Comparison of ENCODE assay signal across 20 cellular contexts in the genomic region with DNA sequence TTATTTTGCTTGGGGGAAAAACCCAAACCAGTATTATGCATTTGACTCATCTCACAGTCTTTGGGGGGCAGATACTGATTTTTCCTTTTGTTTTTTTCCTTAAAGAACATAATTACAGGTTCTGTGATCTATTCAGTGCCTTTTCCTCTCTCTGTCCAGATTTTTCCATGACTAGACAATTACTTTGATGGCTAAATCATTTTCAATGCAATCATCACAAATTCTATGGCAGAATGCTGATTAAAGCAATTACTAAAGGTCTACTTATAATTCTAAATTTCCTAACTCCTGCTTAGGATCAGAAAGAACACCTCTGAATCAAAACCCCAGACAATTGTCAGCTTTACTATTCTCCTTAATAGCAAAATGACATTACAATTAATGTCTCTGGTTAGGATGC.
"Had no signal": no experiment of that assay in that cellular context is flagged by ENCODE, and none has a peak within 500 bp of the region (broad histone marks: within the 10 kb centered on the region; RNA-seq: fewer than 3 reads in every experiment).

No MANE protein-coding gene starts in this region.

- H3K4me3 ChIP-seq: esophagus squamous epithelium, hepatocyte, lower lobe of right lung, thyroid gland had no signal

- H3K9me3 ChIP-seq: esophagus squamous epithelium, lower lobe of right lung, thyroid gland had no signal

- H3K27me3 Mint-ChIP-seq: activated B cell treated with CpG ODN at 0.5 μM for 24 hours; activated CD4-positive, alpha-beta memory T cell treated with anti-CD3 and anti-CD28 coated beads for 36 hours; activated naive CD8-positive, alpha-beta T cell treated with anti-CD3 and anti-CD28 coated beads for 36 hours; stimulated activated naive B cell treated with anti-CD40 and anti-IgM and Interleukin-4, amounts not matched to agents 10 μg/mL and 1 μg/mL and 100 μg/mL, for 72 hours; T-cell had no signal

- DNase-seq: activated B cell treated with CpG ODN at 0.5 μM for 24 hours; activated CD4-positive, alpha-beta memory T cell treated with anti-CD3 and anti-CD28 coated beads for 36 hours; activated CD4-positive, alpha-beta T cell treated with anti-CD3 and anti-CD28 coated beads for 4 hours; activated CD8-positive, alpha-beta memory T cell treated with anti-CD3 and anti-CD28 coated beads, Interleukin-2, amount 50 U/mL, for 4 hours; activated gamma-delta T cell treated with Interleukin-2 at 50 U/mL for 16 hours; activated naive CD8-positive, alpha-beta T cell treated with anti-CD3 and anti-CD28 coated beads for 36 hours; amniotic stem cell; dermis blood vessel endothelial cell; effector memory CD4-positive, alpha-beta T cell; esophagus squamous epithelium; islet precursor cell; left colon; lower lobe of right lung; nephron progenitor cell; nucleus accumbens; stimulated activated naive B cell treated with anti-CD40 and anti-IgM and Interleukin-4, amounts not matched to agents 10 μg/mL and 1 μg/mL and 100 μg/mL, for 72 hours; T-cell; thyroid gland had no signal

- H3K27me3 ChIP-seq: esophagus squamous epithelium, hepatocyte, thyroid gland had no signal

- H3K27ac ChIP-seq: hepatocyte, lower lobe of right lung had no signal

- ATAC-seq: left colon; lower lobe of right lung; stimulated activated naive B cell treated with anti-CD40 and anti-IgM and Interleukin-4, amounts not matched to agents 10 μg/mL and 1 μg/mL and 100 μg/mL, for 72 hours; T-cell had no signal

- H3K27ac Mint-ChIP-seq: activated B cell treated with CpG ODN at 0.5 μM for 24 hours; activated CD4-positive, alpha-beta memory T cell treated with anti-CD3 and anti-CD28 coated beads for 36 hours; activated naive CD8-positive, alpha-beta T cell treated with anti-CD3 and anti-CD28 coated beads for 36 hours; activated T-helper 1 cell treated with anti-CD3 and anti-CD28 coated beads, Interleukin-12 subunit alpha, Interleukin-12 subunit beta, Interleukin-2, Interleukin-4 antibody, amounts not matched to agents 30 ng/mL and 10 ng/mL and 1 ng/mL, durations not matched to agents 14 hours and 24 hours and 36 hours; nephron progenitor cell; stimulated activated naive B cell treated with anti-CD40 and anti-IgM and Interleukin-4, amounts not matched to agents 10 μg/mL and 1 μg/mL and 100 μg/mL, for 72 hours; T-cell had no signal

- H3K4me3 Mint-ChIP-seq: activated B cell treated with CpG ODN at 0.5 μM for 24 hours; activated CD4-positive, alpha-beta memory T cell treated with anti-CD3 and anti-CD28 coated beads for 36 hours; activated naive CD8-positive, alpha-beta T cell treated with anti-CD3 and anti-CD28 coated beads for 36 hours; activated T-helper 1 cell treated with anti-CD3 and anti-CD28 coated beads, Interleukin-12 subunit alpha, Interleukin-12 subunit beta, Interleukin-2, Interleukin-4 antibody, amounts not matched to agents 30 ng/mL and 10 ng/mL and 1 ng/mL, durations not matched to agents 14 hours and 24 hours and 36 hours; nephron progenitor cell; stimulated activated naive B cell treated with anti-CD40 and anti-IgM and Interleukin-4, amounts not matched to agents 10 μg/mL and 1 μg/mL and 100 μg/mL, for 72 hours; T-cell had no signal

- H3K9me3 Mint-ChIP-seq: stimulated activated naive B cell treated with anti-CD40 and anti-IgM and Interleukin-4, amounts not matched to agents 10 μg/mL and 1 μg/mL and 100 μg/mL, for 72 hours had no signal
